ENCODE assay signal across 9 cellular contexts in the genomic region with DNA sequence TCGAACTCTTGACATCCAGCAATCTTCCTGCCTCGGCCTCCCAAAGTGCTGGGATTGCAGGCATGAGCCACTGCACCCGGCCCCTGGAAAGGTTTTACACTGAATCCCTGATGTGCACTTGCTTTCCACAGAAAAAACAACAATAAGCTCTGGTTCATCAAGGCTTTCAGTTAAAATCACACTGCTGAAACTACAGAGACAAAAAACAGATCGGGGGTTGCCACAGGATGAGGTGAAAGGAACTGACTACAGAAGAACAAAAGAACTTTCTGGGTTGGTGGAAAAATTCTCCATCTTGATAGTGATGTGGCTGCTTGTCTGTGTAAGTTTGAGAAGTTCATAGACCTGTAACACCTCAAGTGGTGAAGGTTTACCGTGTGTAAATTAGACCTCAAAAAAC. TPM values are rescaled to one million over a fixed set of nuclear protein-coding genes. Genes with fewer than 3 reads are reported as not detected.
DNase-seq lines count a peak whose midpoint lies in the region; ATAC-seq and TF ChIP-seq lines count a peak whose summit lies in the region.
"Had no signal": no experiment of that assay in that cellular context is flagged by ENCODE, and none has a peak within 500 bp of the region (broad histone marks: within the 10 kb centered on the region; RNA-seq: fewer than 3 reads in every experiment).

No MANE protein-coding gene starts in this region.

- H3K27ac Mint-ChIP-seq in activated naive CD4-positive, alpha-beta T cell treated with anti-CD3 and anti-CD28 coated beads, Interleukin-2, amount 50 U/mL, for 24 hours = peak overlapping the region; percentile 95

- WGBS in right lobe of liver (ENCODE audit: insufficient coverage, low coverage, low lambda C conversion rate, missing lambda C conversion rate) = 24% methylated on average over 5 of the region's 5 CpGs
- WGBS in heart right ventricle, 2 donors = 84% methylated on average over 5 of the region's 5 CpGs

- H3K9me3 ChIP-seq in right lobe of liver = no peaks in the 10 kb centered on the region
- H3K9me3 ChIP-seq in upper lobe of right lung = no peaks in the 10 kb centered on the region
- H3K9me3 ChIP-seq in heart right ventricle = no peaks in the 10 kb centered on the region

- H3K4me3 ChIP-seq in right lobe of liver = peak overlapping the region; percentile 80 to 97 (median 90)
- peak overlapping the region; percentile 64 for H3K4me3 ChIP-seq in upper lobe of right lung
- peak overlapping the region in 2 of 10 donors; percentile 91 for H3K4me3 ChIP-seq in heart right ventricle

- H3K4me1 ChIP-seq in right lobe of liver (peaks cover 0 to 65% (median 36%) of the 10 kb centered on the region in 4 donors), upper lobe of right lung (peaks cover 49% of the 10 kb centered on the region), heart right ventricle (peaks cover 12 to 60% (median 37%) of the 10 kb centered on the region in 9 donors)

- H3K27ac ChIP-seq in right lobe of liver = peak overlapping the region; percentile 88 to 97 (median 95)
- H3K27ac ChIP-seq in upper lobe of right lung = peak overlapping the region; percentile 89
- peak overlapping the region in 2 of 10 donors; percentile 86 to 96 for H3K27ac ChIP-seq in heart right ventricle

- peaks cover 8% of the 10 kb centered on the region for H3K36me3 Mint-ChIP-seq in activated naive CD4-positive, alpha-beta T cell treated with anti-CD3 and anti-CD28 coated beads, Interleukin-2, amount 50 U/mL, for 24 hours

- H3K4me3 Mint-ChIP-seq in activated naive CD4-positive, alpha-beta T cell treated with anti-CD3 and anti-CD28 coated beads, Interleukin-2, amount 50 U/mL, for 24 hours = peak overlapping the region; percentile 98

- H3K36me3 ChIP-seq in right lobe of liver (peaks cover 0 to 5% (median 0%) of the 10 kb centered on the region in 4 donors), upper lobe of right lung (peaks cover 10% of the 10 kb centered on the region), heart right ventricle (peaks cover 0 to 49% (median 3%) of the 10 kb centered on the region in 9 donors)

- peak; percentile 26 to 53 for DNase-seq in stimulated activated CD4-positive, alpha-beta T cell treated with anti-CD3 and anti-CD28 coated beads, Interleukin-2, amount 100 ng/mL, for 24 hours
- DNase-seq in stimulated activated CD4-positive, alpha-beta T cell treated with anti-CD3 and anti-CD28 coated beads, Interleukin-4, amount 100 ng/mL, for 1 hour = no peak
- DNase-seq in right lobe of liver (no peak), upper lobe of right lung (no peak), NOMO-1 (lab: John Stamatoyannopoulos, UW; ENCODE audit: unreplicated experiment in 2 of 2) (no peak), heart right ventricle (no peak), SHP77 treated with DMSO at 0.1 percent for 48 hours (lab: John Stamatoyannopoulos, UW) (no peak)
- DNase-seq: NCI-H2029 treated with DMSO at 0.1 percent for 48 hours had no signal

- H3K4me1 Mint-ChIP-seq in activated naive CD4-positive, alpha-beta T cell treated with anti-CD3 and anti-CD28 coated beads, Interleukin-2, amount 50 U/mL, for 24 hours = peaks cover 69% of the 10 kb centered on the region

- H3K27me3 Mint-ChIP-seq in activated naive CD4-positive, alpha-beta T cell treated with anti-CD3 and anti-CD28 coated beads, Interleukin-2, amount 50 U/mL, for 24 hours = no peaks in the 10 kb centered on the region

- no peaks in the 10 kb centered on the region for H3K9me3 Mint-ChIP-seq in activated naive CD4-positive, alpha-beta T cell treated with anti-CD3 and anti-CD28 coated beads, Interleukin-2, amount 50 U/mL, for 24 hours

- TF ChIP-seq CTCF in right lobe of liver (IDR thresholded peaks at IDR 0.05) = no peak
- no peak for TF ChIP-seq CTCF in upper lobe of right lung (IDR thresholded peaks at IDR 0.05)
- no peak for TF ChIP-seq CTCF in heart right ventricle (IDR thresholded peaks at IDR 0.05)

- intact Hi-C loops in right lobe of liver (cut with DNase I) (no loop called here), upper lobe of right lung (cut with DNase I) (no loop called here), heart right ventricle (cut with DNase I) (loop anchor here in 2 of 10 donors (5.0 to 10.0 kb wide), 2 partner anchors 64 to 66 kb away; no protein-coding TSS in a partner anchor)

- H3K27me3 ChIP-seq in right lobe of liver (no peaks in the 10 kb centered on the region), upper lobe of right lung (no peaks in the 10 kb centered on the region), heart right ventricle (no peaks in the 10 kb centered on the region)

- no peak for ATAC-seq in right lobe of liver
- no peak for ATAC-seq in upper lobe of right lung
- ATAC-seq in heart right ventricle = no peak

- TF ChIP-seq POLR2A in right lobe of liver (IDR thresholded peaks at IDR 0.05) = no peak

RNA-seq across cellular contexts. Expression of a gene that starts 2.9 kb away (rescaled TPM):
- total RNA-seq in right lobe of liver = 10 to 100 TPM; 21.8 to 67.2 (median 38.5) TPM
- total RNA-seq in upper lobe of right lung = 38.9 TPM
- 1 to 10 TPM in 9 of 10 donors, under 1 TPM in 1; 0.96 to 8.2 (median 4.1) TPM for total RNA-seq in heart right ventricle
- polyA plus RNA-seq in heart right ventricle = 1 to 10 TPM; 2.5 to 4.0 TPM

RNA-seq across cellular contexts. Expression of a gene that starts 42.1 kb away (rescaled TPM):
- 10 to 100 TPM in 2 of 6 experiments, 1 to 10 TPM in 4; 2.8 to 10.8 (median 8.9) TPM for total RNA-seq in right lobe of liver
- 30.3 TPM for total RNA-seq in upper lobe of right lung
- total RNA-seq in heart right ventricle = 10 to 100 TPM; 26.7 to 35.4 (median 29.7) TPM
- polyA plus RNA-seq in heart right ventricle = 10 to 100 TPM; 15.9 to 24.0 TPM

RNA-seq across cellular contexts. Expression of a gene that starts 58.2 kb away (rescaled TPM):
- under 1 TPM in 1 of 6 experiments, not detected in 5; 0.50 TPM for total RNA-seq in right lobe of liver
- 1.2 TPM for total RNA-seq in upper lobe of right lung
- total RNA-seq in heart right ventricle = not detected
- under 1 TPM in 1 of 2 donors, not detected in 1; 0.13 TPM for polyA plus RNA-seq in heart right ventricle

Comparison
In these comparisons a context has a peak if more than half of its experiments do, and no peak if none do; other contexts are left out.
1. DNase-seq: peak in stimulated activated CD4-positive, alpha-beta T cell treated with anti-CD3 and anti-CD28 coated beads, Interleukin-2, amount 100 ng/mL, for 24 hours (2 of 2); none in stimulated activated CD4-positive, alpha-beta T cell treated with anti-CD3 and anti-CD28 coated beads, Interleukin-4, amount 100 ng/mL, for 1 hour (single experiment), right lobe of liver (0 of 3), upper lobe of right lung (single experiment), NOMO-1 (0 of 2), heart right ventricle (0 of 2) and SHP77 treated with DMSO at 0.1 percent for 48 hours (single experiment).